Comparison of ENCODE assay signal across 18 cellular contexts in genomic region chr10:58625070-58625469, GRCh38.
DNase-seq lines count a peak whose midpoint lies in the region; ATAC-seq, FAIRE-seq and TF ChIP-seq lines count a peak whose summit lies in the region.
"Had no signal": no experiment of that assay in that cellular context is flagged by ENCODE, and none has a peak within 500 bp of the region (broad histone marks: within the 10 kb centered on the region; RNA-seq: fewer than 3 reads in every experiment).

No MANE protein-coding gene starts in this region.

- H3K9me3 Mint-ChIP-seq in HFFc6: no peaks in the 10 kb centered on the region
- no peaks in the 10 kb centered on the region for H3K9me3 Mint-ChIP-seq in stimulated activated memory B cell treated with anti-CD40 and anti-IgM and Interleukin-4, amounts not matched to agents 10 μg/mL and 1 μg/mL and 100 μg/mL, for 72 hours
- H3K9me3 Mint-ChIP-seq: activated T-helper 1 cell treated with anti-CD3 and anti-CD28 coated beads, Interleukin-12 subunit alpha, Interleukin-12 subunit beta, Interleukin-2, Interleukin-4 antibody, amounts not matched to agents 30 ng/mL and 10 ng/mL and 1 ng/mL, durations not matched to agents 14 hours and 24 hours and 36 hours; brain had no signal

- DNase-seq in AG04450 (ENCODE audit: low read depth, low spot score) (peak; percentile 68), HFFc6 (peak; percentile 82), bronchial epithelial cell (ENCODE audit: low read depth) (peak; percentile 88), right cardiac atrium (no peak), pons (ENCODE audit: low spot score) (no peak), cerebellar nuclear complex (lab: John Stamatoyannopoulos, UW) (no peak), hypothalamus (lab: John Stamatoyannopoulos, UW) (no peak)
- DNase-seq: DMS79 treated with DMSO at 0.1 percent for 48 hours, KBM-7, NCI-H187 treated with DMSO at 0.1 percent for 48 hours, NCI-H526 treated with DMSO at 0.1 percent for 48 hours, occipital lobe, transverse colon had no signal

- H3K4me3 ChIP-seq in AG04450 (ENCODE audit: low read depth, low read length) (no peak overlapping the region), bronchial epithelial cell (ENCODE audit: low read depth, low read length) (no peak overlapping the region), right cardiac atrium (ENCODE audit: low read length) (no peak overlapping the region)
- H3K4me3 ChIP-seq: transverse colon had no signal

- CTCF ChIA-PET in AG04450 (lab: Charles Lee): no interaction called here

- no peak for TF ChIP-seq CTCF in AG04450 (IDR thresholded peaks at IDR 0.05; ENCODE audit: low read depth, low read length)
- TF ChIP-seq CTCF in HFFc6 (IDR thresholded peaks at IDR 0.05): no peak
- no peak for TF ChIP-seq CTCF in bronchial epithelial cell (IDR thresholded peaks at IDR 0.05; ENCODE audit: insufficient read depth, low read length, severe bottlenecking)

- H3K4me1 Mint-ChIP-seq in HFFc6 (ENCODE audit: low read depth): peaks cover 69% of the 10 kb centered on the region
- H3K4me1 Mint-ChIP-seq in stimulated activated memory B cell treated with anti-CD40 and anti-IgM and Interleukin-4, amounts not matched to agents 10 μg/mL and 1 μg/mL and 100 μg/mL, for 72 hours: no peaks in the 10 kb centered on the region

- no peak for FAIRE-seq in bronchial epithelial cell (lab: Jason Lieb, UNC)
- FAIRE-seq: GM12892, GM19239 had no signal

- peaks cover 2% of the 10 kb centered on the region; the same call in 1 of the 2 replicates for H3K27me3 Mint-ChIP-seq in HFFc6 (ENCODE audit: insufficient read depth)
- no peaks in the 10 kb centered on the region for H3K27me3 Mint-ChIP-seq in stimulated activated memory B cell treated with anti-CD40 and anti-IgM and Interleukin-4, amounts not matched to agents 10 μg/mL and 1 μg/mL and 100 μg/mL, for 72 hours
- H3K27me3 Mint-ChIP-seq: brain had no signal

- H3K27me3 ChIP-seq in AG04450 (ENCODE audit: control insufficient read depth, insufficient read depth, low read length): no peaks in the 10 kb centered on the region
- no peaks in the 10 kb centered on the region for H3K27me3 ChIP-seq in bronchial epithelial cell (ENCODE audit: control insufficient read depth, insufficient read depth, low read length)
- H3K27me3 ChIP-seq in right cardiac atrium (ENCODE audit: control insufficient read depth, insufficient read depth): no peaks in the 10 kb centered on the region
- H3K27me3 ChIP-seq: transverse colon had no signal

- H3K27ac ChIP-seq in AG04450 (ENCODE audit: low read depth, low read length) (no peak overlapping the region), right cardiac atrium (ENCODE audit: low read length) (no peak overlapping the region)
- H3K27ac ChIP-seq: transverse colon had no signal

- intact Hi-C loops in right cardiac atrium (cut with DNase I): no loop called here

- WGBS in right cardiac atrium: 43% methylated on average over 3 of the region's 3 CpGs

- H3K36me3 Mint-ChIP-seq in HFFc6 (ENCODE audit: low read depth): peaks cover 44% of the 10 kb centered on the region
- H3K36me3 Mint-ChIP-seq in stimulated activated memory B cell treated with anti-CD40 and anti-IgM and Interleukin-4, amounts not matched to agents 10 μg/mL and 1 μg/mL and 100 μg/mL, for 72 hours: no peaks in the 10 kb centered on the region
- H3K36me3 Mint-ChIP-seq: brain had no signal

- peak overlapping the region; percentile 62 for H3K27ac Mint-ChIP-seq in HFFc6
- H3K27ac Mint-ChIP-seq in stimulated activated memory B cell treated with anti-CD40 and anti-IgM and Interleukin-4, amounts not matched to agents 10 μg/mL and 1 μg/mL and 100 μg/mL, for 72 hours: no peak overlapping the region
- H3K27ac Mint-ChIP-seq: activated T-helper 1 cell treated with anti-CD3 and anti-CD28 coated beads, Interleukin-12 subunit alpha, Interleukin-12 subunit beta, Interleukin-2, Interleukin-4 antibody, amounts not matched to agents 30 ng/mL and 10 ng/mL and 1 ng/mL, durations not matched to agents 14 hours and 24 hours and 36 hours had no signal

- no peaks in the 10 kb centered on the region for H3K9me3 ChIP-seq in AG04450 (ENCODE audit: control insufficient read depth, insufficient read depth, low read length)
- no peaks in the 10 kb centered on the region for H3K9me3 ChIP-seq in right cardiac atrium (ENCODE audit: control insufficient read depth, low read length)
- H3K9me3 ChIP-seq: transverse colon had no signal

- peak overlapping the region; percentile 6; the same call in 1 of the 2 replicates for H3K4me3 Mint-ChIP-seq in HFFc6
- no peak overlapping the region for H3K4me3 Mint-ChIP-seq in stimulated activated memory B cell treated with anti-CD40 and anti-IgM and Interleukin-4, amounts not matched to agents 10 μg/mL and 1 μg/mL and 100 μg/mL, for 72 hours
- H3K4me3 Mint-ChIP-seq: activated T-helper 1 cell treated with anti-CD3 and anti-CD28 coated beads, Interleukin-12 subunit alpha, Interleukin-12 subunit beta, Interleukin-2, Interleukin-4 antibody, amounts not matched to agents 30 ng/mL and 10 ng/mL and 1 ng/mL, durations not matched to agents 14 hours and 24 hours and 36 hours; brain had no signal

- H3K36me3 ChIP-seq in bronchial epithelial cell (ENCODE audit: control insufficient read depth, insufficient read depth, low read length): no peaks in the 10 kb centered on the region
- H3K36me3 ChIP-seq: transverse colon had no signal

- POLR2A ChIA-PET in AG04450 (lab: Yijun Ruan, JAX): no interaction called here

- peak; percentile 26 to 66 for ATAC-seq in right cardiac atrium
- no peak for ATAC-seq in stimulated activated memory B cell treated with anti-CD40 and anti-IgM and Interleukin-4, amounts not matched to agents 10 μg/mL and 1 μg/mL and 100 μg/mL, for 72 hours

- peaks cover 2% of the 10 kb centered on the region for H3K4me1 ChIP-seq in right cardiac atrium (ENCODE audit: control insufficient read depth, insufficient read depth, low read length)
- H3K4me1 ChIP-seq: transverse colon had no signal

Comparison
In these comparisons a context has a peak if more than half of its experiments do, and no peak if none do; other contexts are left out.
1. DNase-seq: peak in AG04450 (single experiment), HFFc6 (single experiment) and bronchial epithelial cell (single experiment); none in right cardiac atrium (0 of 3), pons (single experiment), cerebellar nuclear complex (0 of 2) and hypothalamus (0 of 51).